8 cellular contexts compared by ENCODE assay signal in the genomic region with DNA sequence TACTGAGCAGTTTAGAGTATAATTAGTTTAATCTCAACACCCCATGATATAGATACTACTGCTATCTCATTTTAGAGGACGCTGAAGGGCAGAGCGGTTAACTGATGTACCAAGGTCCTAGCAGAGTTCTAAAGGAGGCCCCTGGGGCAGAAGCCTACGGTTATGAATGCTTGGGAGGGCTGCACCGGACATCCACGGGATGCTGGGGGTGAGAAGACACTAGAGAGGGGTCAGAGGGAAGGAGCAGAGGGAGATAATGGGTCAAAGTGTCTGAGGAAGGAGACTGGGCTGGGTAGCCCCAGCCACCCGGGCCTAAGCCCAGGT. TPM values are rescaled to one million over a fixed set of nuclear protein-coding genes. Genes with fewer than 3 reads are reported as not detected.
DNase-seq lines count a peak whose midpoint lies in the region; ATAC-seq and TF ChIP-seq lines count a peak whose summit lies in the region.

No MANE protein-coding gene starts in this region.

- intact Hi-C loops in mucosa of descending colon (cut with DNase I, micrococcal nuclease) = no loop called here

- no peaks in the 10 kb centered on the region for H3K27me3 ChIP-seq in BE2C

- no peak for TF ChIP-seq CTCF in BE2C (IDR thresholded peaks at IDR 0.05; ENCODE audit: low read depth, low read length)
- no peak for TF ChIP-seq CTCF in astrocyte of the spinal cord (IDR thresholded peaks at IDR 0.05; ENCODE audit: low read depth, low read length)
- TF ChIP-seq CTCF in mucosa of descending colon (IDR thresholded peaks at IDR 0.05) = no peak
- no peak for TF ChIP-seq CTCF in GM10266 (IDR thresholded peaks at IDR 0.05; ENCODE audit: control insufficient read depth, insufficient read depth, low read depth, missing control alignments)

- H3K9me3 ChIP-seq in BE2C (no peaks in the 10 kb centered on the region), mucosa of descending colon (no peaks in the 10 kb centered on the region)

- DNase-seq in BE2C (no peak), astrocyte of the spinal cord (ENCODE audit: low read depth, low spot score) (no peak), mucosa of descending colon (no peak), NCI-H2227 treated with DMSO at 0.1 percent for 48 hours (lab: John Stamatoyannopoulos, UW) (no peak), GM10266 (ENCODE audit: extremely low spot score) (no peak), amygdala (lab: John Stamatoyannopoulos, UW) (no peak), COLO668 (lab: John Stamatoyannopoulos, UW; ENCODE audit: unreplicated experiment) (no peak)

- peak overlapping the region; percentile 82 for H3K4me3 ChIP-seq in BE2C (ENCODE audit: low read depth, low read length)
- H3K4me3 ChIP-seq in astrocyte of the spinal cord (ENCODE audit: low read depth, low read length) = peak overlapping the region; percentile 72
- H3K4me3 ChIP-seq in mucosa of descending colon = peak overlapping the region; percentile 72

- H3K4me1 ChIP-seq in BE2C (no peaks in the 10 kb centered on the region), mucosa of descending colon (ENCODE audit: low read depth) (peaks cover 11% of the 10 kb centered on the region)

- ATAC-seq in HG02623 (IDR thresholded peaks at IDR 0.05; ENCODE audit: unreplicated experiment) = peak; percentile 1
- no peak for ATAC-seq in mucosa of descending colon

- H3K36me3 ChIP-seq in BE2C = no peaks in the 10 kb centered on the region
- H3K36me3 ChIP-seq in mucosa of descending colon (ENCODE audit: low read depth) = no peaks in the 10 kb centered on the region

- in situ Hi-C loops in astrocyte of the spinal cord (cut with HindIII; ENCODE audit: low sequenced_read_pairs) = no loop called here

RNA-seq across cellular contexts. Expression of gene ACTR6, which starts 1.6 kb away (rescaled TPM):
- polyA plus RNA-seq in BE2C (2012; ENCODE audit: insufficient read depth, insufficient read length, low read depth) = 23.5 TPM
- 10 to 100 TPM; 20.4 to 26.5 (median 21.4) TPM for total RNA-seq in mucosa of descending colon

RNA-seq across cellular contexts. Expression of gene BLTP3B, which starts 56.3 kb away (rescaled TPM):
- polyA plus RNA-seq in BE2C (2012; ENCODE audit: insufficient read depth, insufficient read length, low read depth) = 4.8 TPM
- 10 to 100 TPM; 20.6 to 29.7 (median 25.0) TPM for total RNA-seq in mucosa of descending colon
